ENCODE assay signal across 19 cellular contexts in genomic region chr5:115354246-115354645, GRCh38. TPM values are rescaled to one million over a fixed set of nuclear protein-coding genes. Genes with fewer than 3 reads are reported as not detected.
DNase-seq lines count a peak whose midpoint lies in the region; ATAC-seq, FAIRE-seq and TF ChIP-seq lines count a peak whose summit lies in the region.
"Had no signal": no experiment of that assay in that cellular context is flagged by ENCODE, and none has a peak within 500 bp of the region (broad histone marks: within the 10 kb centered on the region; RNA-seq: fewer than 3 reads in every experiment).

No MANE protein-coding gene starts in this region.

- H3K4me1 ChIP-seq in kidney (ENCODE audit: control insufficient read depth in 1 of 2, insufficient read depth in 1 of 2, low read depth in 1 of 2, low read length in 2 of 2), result no peaks in the 10 kb centered on the region

- no peak overlapping the region for H3K4me3 ChIP-seq in kidney (ENCODE audit: low read length in 2 of 2)
- H3K4me3 ChIP-seq: A549, GM23248, HAP-1 had no signal

- ATAC-seq in left lobe of liver, result peak; percentile 78
- ATAC-seq: A549 had no signal

- FAIRE-seq in kidney (lab: Jason Lieb, UNC), result no peak
- FAIRE-seq: A549, D721Med, G401.6, GM12891, GM19239 had no signal

- H3K27ac ChIP-seq in kidney (ENCODE audit: low read depth in 2 of 2, low read length in 2 of 2), result no peak overlapping the region
- H3K27ac ChIP-seq: 22Rv1, C4-2B, GM23248 had no signal

- H3K9ac ChIP-seq in kidney (ENCODE audit: low read length in 2 of 2), result no peak overlapping the region
- H3K9ac ChIP-seq: GM23248 had no signal

- H3K36me3 ChIP-seq in kidney (ENCODE audit: control insufficient read depth in 1 of 2, insufficient read depth in 2 of 2, low read length in 2 of 2), result no peaks in the 10 kb centered on the region
- H3K36me3 ChIP-seq: HAP-1 had no signal

- intact Hi-C loops in kidney (cut with DNase I), result no loop called here

- peak; percentile 61 for DNase-seq in DMS153 (lab: John Stamatoyannopoulos, UW)
- no peak for DNase-seq in DMS153 treated with DMSO at 0.1 percent for 48 hours (lab: John Stamatoyannopoulos, UW; ENCODE audit: unreplicated experiment)
- DNase-seq in NCI-H748 (lab: John Stamatoyannopoulos, UW; ENCODE audit: unreplicated experiment), result peak; percentile 9
- no peak for DNase-seq in NCI-H748 treated with DMSO at 0.1 percent for 48 hours (lab: John Stamatoyannopoulos, UW)
- DNase-seq in NCI-H69 (lab: John Stamatoyannopoulos, UW), result peak; percentile 20
- peak; percentile 58 for DNase-seq in left lobe of liver (ENCODE audit: low spot score)
- DNase-seq in kidney, result no peak
- DNase-seq: AML-193; Caco-2; CD4-positive, alpha-beta T cell; GM23248 had no signal

- TF ChIP-seq CTCF in kidney (IDR thresholded peaks at IDR 0.05; ENCODE audit: borderline replicate concordance, extremely low read depth, insufficient read depth), result no peak

- H3K9me3 ChIP-seq in kidney (ENCODE audit: control insufficient read depth in 1 of 2, low read length in 2 of 2), result peaks cover 0 to 3% of the 10 kb centered on the region in 2 donors
- H3K9me3 ChIP-seq: A549, Caco-2, HAP-1 had no signal

RNA-seq across cellular contexts. Expression of gene CCDC112, which starts 57.8 kb away (rescaled TPM):
- total RNA-seq in left lobe of liver (0.58 TPM), kidney (6.5 TPM)
- polyA plus RNA-seq in kidney (ENCODE audit: insufficient read depth, low read depth, low replicate concordance), result 3.8 TPM

Comparison
In these comparisons a context has a peak if more than half of its experiments do, and no peak if none do; other contexts are left out.
1. DNase-seq: peak in DMS153 (single experiment), NCI-H748 (single experiment), NCI-H69 (single experiment) and left lobe of liver (single experiment); none in DMS153 treated with DMSO at 0.1 percent for 48 hours (single experiment), NCI-H748 treated with DMSO at 0.1 percent for 48 hours (single experiment) and kidney (single experiment).